5 cellular contexts compared by ENCODE assay signal in genomic region chrX:54198262-54198661, GRCh38.
"Had no signal": no experiment of that assay in that cellular context is flagged by ENCODE, and none has a peak within 500 bp of the region (broad histone marks: within the 10 kb centered on the region; RNA-seq: fewer than 3 reads in every experiment).

No MANE protein-coding gene starts in this region.

- DNase-seq: GOT3, H7, HCEC 1CT, IMR-90 had no signal

- H3K4me3 ChIP-seq: K562 had no signal

- ATAC-seq: K562 had no signal
